Comparison of ENCODE assay signal across 1 cellular context in the genomic region with DNA sequence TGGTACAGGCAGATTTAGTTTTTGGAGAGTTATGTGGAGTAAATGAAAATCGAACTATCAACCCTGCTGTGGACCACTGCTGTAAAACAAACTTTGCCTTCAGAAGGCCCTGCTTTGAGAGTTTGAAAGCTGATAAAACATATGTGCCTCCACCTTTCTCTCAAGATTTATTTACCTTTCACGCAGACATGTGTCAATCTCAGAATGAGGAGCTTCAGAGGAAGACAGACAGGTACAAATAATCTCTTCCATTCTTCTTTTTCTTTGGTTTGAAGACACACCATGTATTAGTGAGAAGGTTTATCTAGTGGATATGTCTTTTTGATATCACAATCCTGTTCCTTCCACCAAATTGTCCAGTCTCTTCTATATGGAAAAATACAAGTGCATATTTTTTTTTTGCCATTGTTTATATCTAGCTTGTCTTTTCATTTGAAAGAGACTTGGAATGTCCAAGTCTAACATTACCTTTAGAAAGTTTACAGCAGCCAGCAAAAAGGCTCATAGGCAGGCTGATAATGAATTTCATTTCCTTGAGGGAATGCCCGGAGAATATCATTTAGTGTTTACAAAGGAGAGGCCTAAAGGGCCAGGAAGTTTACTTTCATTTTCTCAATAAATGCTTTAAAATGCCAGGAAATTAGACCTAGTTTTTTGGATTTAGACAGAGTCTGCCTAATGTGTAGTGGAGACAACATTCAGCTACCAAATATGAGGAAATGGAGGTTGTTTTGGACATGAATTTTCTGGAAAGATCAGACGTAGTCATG.
TF ChIP-seq lines count a peak whose summit lies in the region.

No MANE protein-coding gene starts in this region.

TF ChIP-seq in WTC11, 78 proteins besides CTCF, POLR2A, EP300 and RAD21 (continued from another document):
- TF ChIP-seq, protein P1, sequence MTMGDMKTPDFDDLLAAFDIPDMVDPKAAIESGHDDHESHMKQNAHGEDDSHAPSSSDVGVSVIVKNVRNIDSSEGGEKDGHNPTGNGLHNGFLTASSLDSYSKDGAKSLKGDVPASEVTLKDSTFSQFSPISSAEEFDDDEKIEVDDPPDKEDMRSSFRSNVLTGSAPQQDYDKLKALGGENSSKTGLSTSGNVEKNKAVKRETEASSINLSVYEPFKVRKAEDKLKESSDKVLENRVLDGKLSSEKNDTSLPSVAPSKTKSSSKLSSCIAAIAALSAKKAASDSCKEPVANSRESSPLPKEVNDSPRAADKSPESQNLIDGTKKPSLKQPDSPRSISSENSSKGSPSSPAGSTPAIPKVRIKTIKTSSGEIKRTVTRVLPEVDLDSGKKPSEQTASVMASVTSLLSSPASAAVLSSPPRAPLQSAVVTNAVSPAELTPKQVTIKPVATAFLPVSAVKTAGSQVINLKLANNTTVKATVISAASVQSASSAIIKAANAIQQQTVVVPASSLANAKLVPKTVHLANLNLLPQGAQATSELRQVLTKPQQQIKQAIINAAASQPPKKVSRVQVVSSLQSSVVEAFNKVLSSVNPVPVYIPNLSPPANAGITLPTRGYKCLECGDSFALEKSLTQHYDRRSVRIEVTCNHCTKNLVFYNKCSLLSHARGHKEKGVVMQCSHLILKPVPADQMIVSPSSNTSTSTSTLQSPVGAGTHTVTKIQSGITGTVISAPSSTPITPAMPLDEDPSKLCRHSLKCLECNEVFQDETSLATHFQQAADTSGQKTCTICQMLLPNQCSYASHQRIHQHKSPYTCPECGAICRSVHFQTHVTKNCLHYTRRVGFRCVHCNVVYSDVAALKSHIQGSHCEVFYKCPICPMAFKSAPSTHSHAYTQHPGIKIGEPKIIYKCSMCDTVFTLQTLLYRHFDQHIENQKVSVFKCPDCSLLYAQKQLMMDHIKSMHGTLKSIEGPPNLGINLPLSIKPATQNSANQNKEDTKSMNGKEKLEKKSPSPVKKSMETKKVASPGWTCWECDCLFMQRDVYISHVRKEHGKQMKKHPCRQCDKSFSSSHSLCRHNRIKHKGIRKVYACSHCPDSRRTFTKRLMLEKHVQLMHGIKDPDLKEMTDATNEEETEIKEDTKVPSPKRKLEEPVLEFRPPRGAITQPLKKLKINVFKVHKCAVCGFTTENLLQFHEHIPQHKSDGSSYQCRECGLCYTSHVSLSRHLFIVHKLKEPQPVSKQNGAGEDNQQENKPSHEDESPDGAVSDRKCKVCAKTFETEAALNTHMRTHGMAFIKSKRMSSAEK (CRISPR knock-in tag; IDR thresholded peaks at IDR 0.05; ENCODE audit: borderline replicate concordance), result no peak
- TF ChIP-seq, protein P2, sequence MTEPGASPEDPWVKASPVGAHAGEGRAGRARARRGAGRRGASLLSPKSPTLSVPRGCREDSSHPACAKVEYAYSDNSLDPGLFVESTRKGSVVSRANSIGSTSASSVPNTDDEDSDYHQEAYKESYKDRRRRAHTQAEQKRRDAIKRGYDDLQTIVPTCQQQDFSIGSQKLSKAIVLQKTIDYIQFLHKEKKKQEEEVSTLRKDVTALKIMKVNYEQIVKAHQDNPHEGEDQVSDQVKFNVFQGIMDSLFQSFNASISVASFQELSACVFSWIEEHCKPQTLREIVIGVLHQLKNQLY (CRISPR knock-in tag; IDR thresholded peaks at IDR 0.05), result no peak
- TF ChIP-seq GRHL2 (CRISPR knock-in tag; IDR thresholded peaks at IDR 0.05; ENCODE audit: insufficient replicate concordance, severe bottlenecking) (no peak), HMGA2 (CRISPR knock-in tag; IDR thresholded peaks at IDR 0.05) (no peak)
